2 cellular contexts compared by ENCODE assay signal in the genomic region with DNA sequence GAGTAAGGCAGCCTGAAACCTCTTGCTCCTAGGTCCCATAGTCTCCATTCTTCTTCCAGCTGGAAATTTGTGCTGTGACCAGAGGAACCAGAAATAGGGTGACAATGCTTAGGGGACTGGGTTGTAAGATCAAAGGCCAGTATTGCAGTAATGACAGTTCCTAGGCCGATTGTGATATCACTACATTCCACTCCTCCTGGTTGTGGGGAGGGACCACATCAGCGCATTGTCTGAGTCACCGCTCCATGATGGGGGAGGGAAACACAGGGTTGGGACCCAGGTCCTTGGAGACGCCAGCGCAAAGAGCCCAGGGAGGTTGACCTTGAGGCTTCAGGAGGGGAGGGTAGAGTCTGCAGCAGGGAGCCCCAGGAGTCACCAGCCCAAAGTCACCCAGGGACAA.
TF ChIP-seq lines count a peak whose summit lies in the region.

No MANE protein-coding gene starts in this region.

TF ChIP-seq in HepG2, 621 proteins besides CTCF, POLR2A, EP300 and RAD21 (continued from another document):
- TF ChIP-seq, protein P1, sequence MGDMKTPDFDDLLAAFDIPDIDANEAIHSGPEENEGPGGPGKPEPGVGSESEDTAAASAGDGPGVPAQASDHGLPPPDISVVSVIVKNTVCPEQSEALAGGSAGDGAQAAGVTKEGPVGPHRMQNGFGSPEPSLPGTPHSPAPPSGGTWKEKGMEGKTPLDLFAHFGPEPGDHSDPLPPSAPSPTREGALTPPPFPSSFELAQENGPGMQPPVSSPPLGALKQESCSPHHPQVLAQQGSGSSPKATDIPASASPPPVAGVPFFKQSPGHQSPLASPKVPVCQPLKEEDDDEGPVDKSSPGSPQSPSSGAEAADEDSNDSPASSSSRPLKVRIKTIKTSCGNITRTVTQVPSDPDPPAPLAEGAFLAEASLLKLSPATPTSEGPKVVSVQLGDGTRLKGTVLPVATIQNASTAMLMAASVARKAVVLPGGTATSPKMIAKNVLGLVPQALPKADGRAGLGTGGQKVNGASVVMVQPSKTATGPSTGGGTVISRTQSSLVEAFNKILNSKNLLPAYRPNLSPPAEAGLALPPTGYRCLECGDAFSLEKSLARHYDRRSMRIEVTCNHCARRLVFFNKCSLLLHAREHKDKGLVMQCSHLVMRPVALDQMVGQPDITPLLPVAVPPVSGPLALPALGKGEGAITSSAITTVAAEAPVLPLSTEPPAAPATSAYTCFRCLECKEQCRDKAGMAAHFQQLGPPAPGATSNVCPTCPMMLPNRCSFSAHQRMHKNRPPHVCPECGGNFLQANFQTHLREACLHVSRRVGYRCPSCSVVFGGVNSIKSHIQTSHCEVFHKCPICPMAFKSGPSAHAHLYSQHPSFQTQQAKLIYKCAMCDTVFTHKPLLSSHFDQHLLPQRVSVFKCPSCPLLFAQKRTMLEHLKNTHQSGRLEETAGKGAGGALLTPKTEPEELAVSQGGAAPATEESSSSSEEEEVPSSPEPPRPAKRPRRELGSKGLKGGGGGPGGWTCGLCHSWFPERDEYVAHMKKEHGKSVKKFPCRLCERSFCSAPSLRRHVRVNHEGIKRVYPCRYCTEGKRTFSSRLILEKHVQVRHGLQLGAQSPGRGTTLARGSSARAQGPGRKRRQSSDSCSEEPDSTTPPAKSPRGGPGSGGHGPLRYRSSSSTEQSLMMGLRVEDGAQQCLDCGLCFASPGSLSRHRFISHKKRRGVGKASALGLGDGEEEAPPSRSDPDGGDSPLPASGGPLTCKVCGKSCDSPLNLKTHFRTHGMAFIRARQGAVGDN (CRISPR knock-in tag; IDR thresholded peaks at IDR 0.05) = 0 out of 2 replicates have a peak, but pooled peaks have one; percentile 26
- no peak for TF ChIP-seq ZNF564 (CRISPR knock-in tag; IDR thresholded peaks at IDR 0.05)

TF ChIP-seq in K562, 482 proteins besides CTCF, POLR2A, EP300 and RAD21 (continued from another document):
- TF ChIP-seq, protein P2, sequence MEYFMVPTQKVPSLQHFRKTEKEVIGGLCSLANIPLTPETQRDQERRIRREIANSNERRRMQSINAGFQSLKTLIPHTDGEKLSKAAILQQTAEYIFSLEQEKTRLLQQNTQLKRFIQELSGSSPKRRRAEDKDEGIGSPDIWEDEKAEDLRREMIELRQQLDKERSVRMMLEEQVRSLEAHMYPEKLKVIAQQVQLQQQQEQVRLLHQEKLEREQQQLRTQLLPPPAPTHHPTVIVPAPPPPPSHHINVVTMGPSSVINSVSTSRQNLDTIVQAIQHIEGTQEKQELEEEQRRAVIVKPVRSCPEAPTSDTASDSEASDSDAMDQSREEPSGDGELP (CRISPR knock-in tag; IDR thresholded peaks at IDR 0.05; ENCODE audit: borderline replicate concordance) = no peak
- TF ChIP-seq, protein P3, sequence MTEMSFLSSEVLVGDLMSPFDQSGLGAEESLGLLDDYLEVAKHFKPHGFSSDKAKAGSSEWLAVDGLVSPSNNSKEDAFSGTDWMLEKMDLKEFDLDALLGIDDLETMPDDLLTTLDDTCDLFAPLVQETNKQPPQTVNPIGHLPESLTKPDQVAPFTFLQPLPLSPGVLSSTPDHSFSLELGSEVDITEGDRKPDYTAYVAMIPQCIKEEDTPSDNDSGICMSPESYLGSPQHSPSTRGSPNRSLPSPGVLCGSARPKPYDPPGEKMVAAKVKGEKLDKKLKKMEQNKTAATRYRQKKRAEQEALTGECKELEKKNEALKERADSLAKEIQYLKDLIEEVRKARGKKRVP (CRISPR knock-in tag; IDR thresholded peaks at IDR 0.05) = no peak
- peak; percentile 94 for TF ChIP-seq JUND (IDR thresholded peaks at IDR 0.05; ENCODE audit: borderline replicate concordance, low read depth, low read length)
- TF ChIP-seq JUND (tag; IDR thresholded peaks at IDR 0.05; ENCODE audit: borderline replicate concordance, low read depth, low read length) = peak; percentile 95; the same call in 2 of the 3 replicates
- peak; percentile 16 for TF ChIP-seq TAF1 (IDR thresholded peaks at IDR 0.05; ENCODE audit: control insufficient read depth, extremely low read depth, insufficient read depth, low read length, severe bottlenecking)
- 0 out of 2 replicates have a peak, but pooled peaks have one; percentile 5 for TF ChIP-seq ZNF75A (CRISPR knock-in tag; IDR thresholded peaks at IDR 0.05)
- peak; percentile 61; the same call in 1 of the 2 replicates for TF ChIP-seq ESRRA (IDR thresholded peaks at IDR 0.05; ENCODE audit: borderline replicate concordance, low read depth)
- 0 out of 4 replicates have a peak, but pooled peaks of 1 of the 2 experiments have one; percentile 18 for TF ChIP-seq HDAC1 (IDR thresholded peaks at IDR 0.05)
- no peak for TF ChIP-seq NFIX (CRISPR knock-in tag; IDR thresholded peaks at IDR 0.05; ENCODE audit: low read depth)
- peak; percentile 81 for TF ChIP-seq LEF1 (IDR thresholded peaks at IDR 0.05)
- TF ChIP-seq CBFA2T3 (IDR thresholded peaks at IDR 0.05) = peak; percentile 78
- TF ChIP-seq TAL1 (IDR thresholded peaks at IDR 0.05) = peak; percentile 47
- no peak for TF ChIP-seq RBM34 (IDR thresholded peaks at IDR 0.05; ENCODE audit: borderline replicate concordance, insufficient read depth, low read length)
- peak; percentile 57; the same call in 1 of the 2 replicates for TF ChIP-seq CREM (IDR thresholded peaks at IDR 0.05; ENCODE audit: low read depth)
- 0 out of 2 replicates have a peak, but pooled peaks have one; percentile 20 for TF ChIP-seq PHF21A (IDR thresholded peaks at IDR 0.05; ENCODE audit: borderline replicate concordance, low read depth)
- no peak for TF ChIP-seq MCM5 (IDR thresholded peaks at IDR 0.05; ENCODE audit: low read depth)
- TF ChIP-seq ZNF311 (CRISPR knock-in tag; IDR thresholded peaks at IDR 0.05) = no peak
- TF ChIP-seq CEBPB (tag; IDR thresholded peaks at IDR 0.05) = no peak
TF ChIP-seq in K562: peak in this region for 31.
